20 cellular contexts compared by ENCODE assay signal in the genomic region with DNA sequence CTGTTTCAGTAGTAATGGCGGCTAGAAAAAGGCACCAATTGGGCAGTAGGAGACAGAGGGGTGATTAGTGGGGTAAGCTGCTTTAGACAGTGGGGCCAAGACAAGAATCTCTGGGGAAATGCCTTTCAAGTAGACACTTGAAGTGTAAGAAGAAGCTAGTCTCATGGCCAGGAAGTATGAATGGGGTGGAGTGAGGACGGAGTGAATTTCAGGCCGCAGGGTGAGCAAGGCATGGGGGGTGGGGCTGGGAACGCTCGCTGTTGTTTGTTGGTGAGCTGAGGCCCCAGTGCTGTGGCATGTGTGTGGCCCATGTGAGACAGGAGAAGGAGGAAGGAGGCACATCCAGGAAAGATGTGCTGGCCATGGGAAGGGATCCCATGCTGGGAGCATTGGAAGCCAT.
DNase-seq lines count a peak whose midpoint lies in the region; ATAC-seq and TF ChIP-seq lines count a peak whose summit lies in the region.
"Had no signal": no experiment of that assay in that cellular context is flagged by ENCODE, and none has a peak within 500 bp of the region (broad histone marks: within the 10 kb centered on the region; RNA-seq: fewer than 3 reads in every experiment).

No MANE protein-coding gene starts in this region.

- intact Hi-C loops in tibial artery (cut with DNase I; ENCODE audit: low total_unique reads): no loop called here

- DNase-seq in NCI-H524 (lab: John Stamatoyannopoulos, UW) (peak; percentile 31 to 45), WERI-Rb-1 (peak; percentile 80), tibial artery (no peak), NCI-H1694 (lab: John Stamatoyannopoulos, UW) (no peak), right atrium auricular region (ENCODE audit: low spot score) (no peak)
- DNase-seq in activated effector memory CD4-positive, alpha-beta T cell treated with anti-CD3 and anti-CD28 coated beads, Interleukin-2, amount 50 U/mL, for 16 hours: no peak
- DNase-seq: AML-193; CD4-positive, alpha-beta T cell; NCI-H1092 treated with DMSO at 0.1 percent for 48 hours; NCI-H1436; NCI-H187 treated with DMSO at 0.1 percent for 48 hours; NCI-H2171 treated with DMSO at 0.1 percent for 48 hours; NCI-H510A treated with DMSO at 0.1 percent for 48 hours; Peyer's patch; SHP77 treated with DMSO at 0.1 percent for 48 hours had no signal

- H3K4me1 ChIP-seq in tibial artery: no peaks in the 10 kb centered on the region
- no peaks in the 10 kb centered on the region for H3K4me1 ChIP-seq in right atrium auricular region
- H3K4me1 ChIP-seq: A549; BLaER1 treated with 17β-estradiol and CSF1 and Interleukin-3, amounts not matched to agents 10 nM and 100 nM; Peyer's patch had no signal

- H3K27me3 ChIP-seq in WERI-Rb-1 (ENCODE audit: insufficient read depth, low read depth, severe bottlenecking): no peaks in the 10 kb centered on the region
- no peaks in the 10 kb centered on the region for H3K27me3 ChIP-seq in tibial artery
- no peaks in the 10 kb centered on the region for H3K27me3 ChIP-seq in right atrium auricular region
- H3K27me3 ChIP-seq: BLaER1 treated with 17β-estradiol and CSF1 and Interleukin-3, amounts not matched to agents 10 nM and 100 nM; Peyer's patch had no signal

- H3K36me3 ChIP-seq in WERI-Rb-1: no peaks in the 10 kb centered on the region
- H3K36me3 ChIP-seq in tibial artery: no peaks in the 10 kb centered on the region
- no peaks in the 10 kb centered on the region for H3K36me3 ChIP-seq in right atrium auricular region
- H3K36me3 ChIP-seq: BLaER1 treated with 17β-estradiol and CSF1 and Interleukin-3, amounts not matched to agents 10 nM and 100 nM; Peyer's patch had no signal

- ATAC-seq in esophagus mucosa: peak; percentile 22
- ATAC-seq: A549 had no signal

- peak overlapping the region; percentile 88 for H3K27ac ChIP-seq in WERI-Rb-1
- H3K27ac ChIP-seq in tibial artery: no peak overlapping the region
- no peak overlapping the region for H3K27ac ChIP-seq in right atrium auricular region
- H3K27ac ChIP-seq: A549; BLaER1 treated with 17β-estradiol and CSF1 and Interleukin-3, amounts not matched to agents 10 nM and 100 nM; HL-60; KMS-11; Peyer's patch had no signal

- TF ChIP-seq CTCF in WERI-Rb-1 (IDR thresholded peaks at IDR 0.05; ENCODE audit: low read depth, low read length) (no peak), tibial artery (IDR thresholded peaks at IDR 0.05) (no peak), right atrium auricular region (IDR thresholded peaks at IDR 0.05) (no peak)

- H3K4me3 ChIP-seq in WERI-Rb-1 (ENCODE audit: low read depth, low read length) (peak overlapping the region; percentile 30), tibial artery (no peak overlapping the region), right atrium auricular region (no peak overlapping the region)
- H3K4me3 ChIP-seq: A549; BLaER1 treated with 17β-estradiol and CSF1 and Interleukin-3, amounts not matched to agents 10 nM and 100 nM; Peyer's patch had no signal

- peaks cover 8% of the 10 kb centered on the region for H3K9me3 ChIP-seq in WERI-Rb-1 (ENCODE audit: severe bottlenecking)
- peaks cover 0 to 8% (median 0%) of the 10 kb centered on the region in 3 donors for H3K9me3 ChIP-seq in tibial artery
- peaks cover 0 to 10% of the 10 kb centered on the region in 2 donors for H3K9me3 ChIP-seq in right atrium auricular region
- H3K9me3 ChIP-seq: Peyer's patch had no signal

Comparison
In these comparisons a context has a peak if more than half of its experiments do, and no peak if none do; other contexts are left out.
1. DNase-seq: peak in NCI-H524 (2 of 2) and WERI-Rb-1 (single experiment); none in tibial artery (0 of 2), activated effector memory CD4-positive, alpha-beta T cell treated with anti-CD3 and anti-CD28 coated beads, Interleukin-2, amount 50 U/mL, for 16 hours (single experiment), NCI-H1694 (single experiment) and right atrium auricular region (single experiment).